14 cellular contexts compared by ENCODE assay signal in the genomic region with DNA sequence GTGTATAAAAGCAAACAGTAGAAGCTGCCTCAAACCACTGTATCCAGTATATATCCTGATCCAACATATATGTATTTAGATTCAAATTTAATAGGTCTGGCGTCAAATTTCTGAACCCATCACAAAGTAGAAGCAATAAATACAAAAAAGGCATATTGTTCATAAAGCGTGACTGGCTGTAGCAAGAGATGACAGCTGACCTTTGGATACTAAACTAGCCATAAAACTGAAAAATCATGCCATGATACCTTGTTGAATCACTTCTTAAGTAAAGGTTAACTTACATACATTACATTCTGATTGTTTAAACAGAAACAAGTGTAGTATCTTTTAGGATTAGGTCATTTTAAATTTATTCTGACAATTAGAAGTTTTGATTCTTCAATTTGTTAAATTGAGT.
A peak's percentile ranks its signal among the peaks of the same experiment; 100 is the strongest.
DNase-seq lines count a peak whose midpoint lies in the region; ATAC-seq and TF ChIP-seq lines count a peak whose summit lies in the region.
"Had no signal": no experiment of that assay in that cellular context is flagged by ENCODE, and none has a peak within 500 bp of the region (broad histone marks: within the 10 kb centered on the region; RNA-seq: fewer than 3 reads in every experiment).

No MANE protein-coding gene starts in this region.

- H3K27me3 ChIP-seq in colonic mucosa, result no peaks in the 10 kb centered on the region
- no peaks in the 10 kb centered on the region for H3K27me3 ChIP-seq in transverse colon
- H3K27me3 ChIP-seq in PC-9 (ENCODE audit: insufficient read depth, low read depth), result no peaks in the 10 kb centered on the region
- H3K27me3 ChIP-seq in aorta (ENCODE audit: control insufficient read depth in 1 of 2, insufficient read depth in 2 of 2, low read length in 1 of 2), result no peaks in the 10 kb centered on the region

- H3K9ac ChIP-seq in colonic mucosa (ENCODE audit: low read depth in 2 of 2, low read length in 2 of 2), result no peak overlapping the region

- no peak for TF ChIP-seq POLR2A in transverse colon (IDR thresholded peaks at IDR 0.05)

- H3K79me2 ChIP-seq in PC-9 (ENCODE audit: low read depth), result no peaks in the 10 kb centered on the region

- H3K4me3 ChIP-seq in colonic mucosa (no peak overlapping the region), transverse colon (no peak overlapping the region), PC-9 (no peak overlapping the region), aorta (ENCODE audit: low read length in 2 of 2) (no peak overlapping the region)

- H3K4me2 ChIP-seq in PC-9, result no peak overlapping the region

- H2AFZ ChIP-seq in PC-9, result no peak overlapping the region

- H3K36me3 ChIP-seq in colonic mucosa, result no peaks in the 10 kb centered on the region
- no peaks in the 10 kb centered on the region for H3K36me3 ChIP-seq in transverse colon
- no peaks in the 10 kb centered on the region for H3K36me3 ChIP-seq in PC-9 (ENCODE audit: low read depth)
- H3K36me3 ChIP-seq in aorta (ENCODE audit: control insufficient read depth in 1 of 2, insufficient read depth in 2 of 2, low read length in 1 of 2), result no peaks in the 10 kb centered on the region

- no TSS peak for BruUV-seq in PC-9 (replicated peaks; lab: Mats Ljungman, UMichigan)

- no peaks in the 10 kb centered on the region; the same call in 1 of the 2 replicates for H3K36me3 Mint-ChIP-seq in WTC11
- H3K36me3 Mint-ChIP-seq: CD14-positive monocyte; CD8-positive, alpha-beta T cell had no signal

- POLR2A ChIA-PET in PC-9 (lab: Charles Lee; ENCODE audit: unreplicated experiment), result no interaction called here
- POLR2A ChIA-PET in WTC11 (lab: Charles Lee), result no interaction called here

- TF ChIP-seq CTCF in colonic mucosa (IDR thresholded peaks at IDR 0.05) (no peak), transverse colon (IDR thresholded peaks at IDR 0.05) (no peak), PC-9 (conservative IDR thresholded peaks at IDR 0.05) (no peak), WTC11 (IDR thresholded peaks at IDR 0.05) (no peak)

- H3K27ac ChIP-seq in colonic mucosa (peak overlapping the region; percentile 46), transverse colon (peak overlapping the region; percentile 47 to 61 (median 52)), PC-9 (no peak overlapping the region), aorta (ENCODE audit: low read depth in 1 of 2, low read length in 2 of 2) (no peak overlapping the region)

- DNase-seq in NCI-H69 (lab: John Stamatoyannopoulos, UW) (peak; percentile 49), colonic mucosa (no peak), left colon (no peak), transverse colon (no peak), PC-9 (no peak), WTC11 (ENCODE audit: low spot score) (no peak), aorta (no peak)
- DNase-seq: CD8-positive, alpha-beta T cell; COR-L47; DMS153; GF-D8; HCEC 1CT; HFFc6 had no signal

- no peak overlapping the region for H3K27ac Mint-ChIP-seq in WTC11
- H3K27ac Mint-ChIP-seq: CD14-positive monocyte; CD8-positive, alpha-beta T cell; HFFc6 had no signal

- no peaks in the 10 kb centered on the region for H4K20me1 ChIP-seq in PC-9 (ENCODE audit: insufficient read depth)

- H3K27me3 Mint-ChIP-seq in WTC11 (ENCODE audit: low read depth), result no peaks in the 10 kb centered on the region; the same call in 1 of the 2 replicates

- TF ChIP-seq EP300 in transverse colon (IDR thresholded peaks at IDR 0.05; ENCODE audit: low read depth), result no peak

- WGBS in transverse colon (ENCODE audit: low coverage in 1 of 2), 2 donors, result 14 to 51% methylated on average over 2 of the region's 2 CpGs
- 63 to 92% methylated on average over 2 of the region's 2 CpGs for WGBS in aorta, 2 donors

- peaks cover 4% of the 10 kb centered on the region for H3K9me3 Mint-ChIP-seq in WTC11
- H3K9me3 Mint-ChIP-seq: CD8-positive, alpha-beta T cell had no signal

- no peaks in the 10 kb centered on the region for H3K9me2 ChIP-seq in PC-9 (ENCODE audit: insufficient read depth)

- ATAC-seq in left colon, result peak; percentile 84
- ATAC-seq in WTC11, result no peak
- no peak for ATAC-seq in aorta (ENCODE audit: low FRiP score)
- ATAC-seq: CD8-positive, alpha-beta T cell had no signal

- peaks cover 8% of the 10 kb centered on the region for H3K4me1 ChIP-seq in colonic mucosa
- peaks cover 0 to 48% (median 16%) of the 10 kb centered on the region in 4 donors for H3K4me1 ChIP-seq in transverse colon
- H3K4me1 ChIP-seq in PC-9 (replicated peaks; ENCODE audit: insufficient read depth), result no peaks in the 10 kb centered on the region
- peaks cover 5 to 6% of the 10 kb centered on the region in 2 donors for H3K4me1 ChIP-seq in aorta (ENCODE audit: control insufficient read depth in 1 of 2, insufficient read depth in 2 of 2, low read length in 2 of 2)

- intact Hi-C loops in colonic mucosa (cut with DNase I) (no loop called here), left colon (cut with DNase I, micrococcal nuclease) (no loop called here), transverse colon (cut with DNase I; ENCODE audit: low total_unique reads) (no loop called here), PC-9 (cut with micrococcal nuclease; ENCODE audit: unreplicated experiment) (no loop called here), aorta (cut with DNase I) (no loop called here)

- CTCF ChIA-PET in PC-9 (lab: Charles Lee) (no interaction called here), WTC11 (lab: Charles Lee) (no interaction called here)

- H3K4me3 Mint-ChIP-seq in WTC11, result no peak overlapping the region
- H3K4me3 Mint-ChIP-seq: CD14-positive monocyte; CD8-positive, alpha-beta T cell; HFFc6 had no signal

- H3F3A ChIP-seq in PC-9 (ENCODE audit: insufficient read depth, low read depth), result no peaks in the 10 kb centered on the region

- in situ Hi-C loops in transverse colon (cut with MboI; ENCODE audit: low pct_ligation_motif_present in 1 of 4, low pct_unique_long_range_greater_than_20kb in 1 of 4, low sequenced_read_pairs in 3 of 4), result no loop called here

- H3K9me3 ChIP-seq in colonic mucosa (no peaks in the 10 kb centered on the region), transverse colon (no peaks in the 10 kb centered on the region), PC-9 (ENCODE audit: insufficient read depth, low read depth) (no peaks in the 10 kb centered on the region), aorta (ENCODE audit: control insufficient read depth, low read length) (no peaks in the 10 kb centered on the region)

- H3K4me1 Mint-ChIP-seq in WTC11, result peaks cover 55% of the 10 kb centered on the region
- H3K4me1 Mint-ChIP-seq: CD14-positive monocyte had no signal

TF ChIP-seq in WTC11, 78 proteins besides CTCF, POLR2A, EP300 and RAD21 (continues in another document):
- TF ChIP-seq CREB1 (CRISPR knock-in tag; IDR thresholded peaks at IDR 0.05) (no peak), EMX1 (CRISPR knock-in tag; IDR thresholded peaks at IDR 0.05) (no peak), ZNF121 (CRISPR knock-in tag; IDR thresholded peaks at IDR 0.05) (no peak), MXD4 (CRISPR knock-in tag; IDR thresholded peaks at IDR 0.05; ENCODE audit: borderline replicate concordance) (no peak)
- TF ChIP-seq, protein P1, sequence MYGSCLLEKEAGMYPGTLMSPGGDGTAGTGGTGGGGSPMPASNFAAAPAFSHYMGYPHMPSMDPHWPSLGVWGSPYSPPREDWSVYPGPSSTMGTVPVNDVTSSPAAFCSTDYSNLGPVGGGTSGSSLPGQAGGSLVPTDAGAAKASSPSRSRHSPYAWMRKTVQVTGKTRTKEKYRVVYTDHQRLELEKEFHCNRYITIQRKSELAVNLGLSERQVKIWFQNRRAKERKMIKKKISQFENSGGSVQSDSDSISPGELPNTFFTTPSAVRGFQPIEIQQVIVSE (CRISPR knock-in tag; IDR thresholded peaks at IDR 0.05; ENCODE audit: borderline replicate concordance), result no peak
- TF ChIP-seq, protein P2, sequence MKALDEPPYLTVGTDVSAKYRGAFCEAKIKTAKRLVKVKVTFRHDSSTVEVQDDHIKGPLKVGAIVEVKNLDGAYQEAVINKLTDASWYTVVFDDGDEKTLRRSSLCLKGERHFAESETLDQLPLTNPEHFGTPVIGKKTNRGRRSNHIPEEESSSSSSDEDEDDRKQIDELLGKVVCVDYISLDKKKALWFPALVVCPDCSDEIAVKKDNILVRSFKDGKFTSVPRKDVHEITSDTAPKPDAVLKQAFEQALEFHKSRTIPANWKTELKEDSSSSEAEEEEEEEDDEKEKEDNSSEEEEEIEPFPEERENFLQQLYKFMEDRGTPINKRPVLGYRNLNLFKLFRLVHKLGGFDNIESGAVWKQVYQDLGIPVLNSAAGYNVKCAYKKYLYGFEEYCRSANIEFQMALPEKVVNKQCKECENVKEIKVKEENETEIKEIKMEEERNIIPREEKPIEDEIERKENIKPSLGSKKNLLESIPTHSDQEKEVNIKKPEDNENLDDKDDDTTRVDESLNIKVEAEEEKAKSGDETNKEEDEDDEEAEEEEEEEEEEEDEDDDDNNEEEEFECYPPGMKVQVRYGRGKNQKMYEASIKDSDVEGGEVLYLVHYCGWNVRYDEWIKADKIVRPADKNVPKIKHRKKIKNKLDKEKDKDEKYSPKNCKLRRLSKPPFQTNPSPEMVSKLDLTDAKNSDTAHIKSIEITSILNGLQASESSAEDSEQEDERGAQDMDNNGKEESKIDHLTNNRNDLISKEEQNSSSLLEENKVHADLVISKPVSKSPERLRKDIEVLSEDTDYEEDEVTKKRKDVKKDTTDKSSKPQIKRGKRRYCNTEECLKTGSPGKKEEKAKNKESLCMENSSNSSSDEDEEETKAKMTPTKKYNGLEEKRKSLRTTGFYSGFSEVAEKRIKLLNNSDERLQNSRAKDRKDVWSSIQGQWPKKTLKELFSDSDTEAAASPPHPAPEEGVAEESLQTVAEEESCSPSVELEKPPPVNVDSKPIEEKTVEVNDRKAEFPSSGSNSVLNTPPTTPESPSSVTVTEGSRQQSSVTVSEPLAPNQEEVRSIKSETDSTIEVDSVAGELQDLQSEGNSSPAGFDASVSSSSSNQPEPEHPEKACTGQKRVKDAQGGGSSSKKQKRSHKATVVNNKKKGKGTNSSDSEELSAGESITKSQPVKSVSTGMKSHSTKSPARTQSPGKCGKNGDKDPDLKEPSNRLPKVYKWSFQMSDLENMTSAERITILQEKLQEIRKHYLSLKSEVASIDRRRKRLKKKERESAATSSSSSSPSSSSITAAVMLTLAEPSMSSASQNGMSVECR (CRISPR knock-in tag; IDR thresholded peaks at IDR 0.05; ENCODE audit: borderline replicate concordance), result no peak

Comparison
In these comparisons a context has a peak if more than half of its experiments do, and no peak if none do; other contexts are left out.
1. H3K27ac ChIP-seq: peak in colonic mucosa (single experiment) and transverse colon (4 of 4); none in PC-9 (single experiment) and aorta (0 of 2).